In the genomic region with DNA sequence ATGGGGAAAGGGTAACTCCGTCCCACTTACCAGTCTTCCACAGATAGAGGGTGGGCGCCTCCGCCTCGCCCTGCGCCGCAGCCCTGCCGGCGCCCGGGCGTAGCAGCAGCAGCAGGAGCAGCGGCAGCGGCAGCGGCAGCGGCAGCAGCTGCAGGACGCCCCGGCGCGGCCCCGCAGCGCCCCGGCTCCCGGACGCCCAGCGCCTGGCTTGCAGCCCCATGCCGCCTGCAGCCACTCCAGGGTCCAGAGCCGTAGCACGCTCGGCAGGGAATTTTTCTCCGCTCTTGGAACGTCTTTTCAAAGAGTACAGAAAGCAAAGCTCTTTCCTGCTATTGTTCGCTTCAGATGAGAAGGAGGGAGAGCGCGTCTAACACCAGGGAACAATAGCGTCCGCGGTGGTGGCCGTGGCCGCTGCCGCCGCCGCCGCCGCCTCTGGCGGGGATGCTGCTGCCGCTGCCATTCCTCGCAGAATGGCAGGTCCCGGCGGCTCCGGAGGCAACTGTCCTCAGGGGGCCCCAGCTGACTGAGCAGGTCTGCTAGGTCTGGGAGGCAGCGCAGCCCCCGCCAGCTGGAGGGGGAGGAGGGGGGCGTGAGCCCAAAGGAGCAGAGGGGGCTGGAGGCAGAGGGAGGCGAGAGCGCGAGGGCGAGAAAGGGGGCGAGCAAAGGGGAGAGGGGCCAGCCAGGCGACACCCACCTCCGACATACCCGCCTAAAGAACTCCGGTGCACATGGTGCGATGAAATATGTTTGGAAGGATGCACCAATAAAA, we compare ENCODE assay signal across 8 cellular contexts.
A peak's percentile ranks its signal among the peaks of the same experiment; 100 is the strongest.
DNase-seq lines count a peak whose midpoint lies in the region; ATAC-seq and TF ChIP-seq lines count a peak whose summit lies in the region.

A gene with protein sequence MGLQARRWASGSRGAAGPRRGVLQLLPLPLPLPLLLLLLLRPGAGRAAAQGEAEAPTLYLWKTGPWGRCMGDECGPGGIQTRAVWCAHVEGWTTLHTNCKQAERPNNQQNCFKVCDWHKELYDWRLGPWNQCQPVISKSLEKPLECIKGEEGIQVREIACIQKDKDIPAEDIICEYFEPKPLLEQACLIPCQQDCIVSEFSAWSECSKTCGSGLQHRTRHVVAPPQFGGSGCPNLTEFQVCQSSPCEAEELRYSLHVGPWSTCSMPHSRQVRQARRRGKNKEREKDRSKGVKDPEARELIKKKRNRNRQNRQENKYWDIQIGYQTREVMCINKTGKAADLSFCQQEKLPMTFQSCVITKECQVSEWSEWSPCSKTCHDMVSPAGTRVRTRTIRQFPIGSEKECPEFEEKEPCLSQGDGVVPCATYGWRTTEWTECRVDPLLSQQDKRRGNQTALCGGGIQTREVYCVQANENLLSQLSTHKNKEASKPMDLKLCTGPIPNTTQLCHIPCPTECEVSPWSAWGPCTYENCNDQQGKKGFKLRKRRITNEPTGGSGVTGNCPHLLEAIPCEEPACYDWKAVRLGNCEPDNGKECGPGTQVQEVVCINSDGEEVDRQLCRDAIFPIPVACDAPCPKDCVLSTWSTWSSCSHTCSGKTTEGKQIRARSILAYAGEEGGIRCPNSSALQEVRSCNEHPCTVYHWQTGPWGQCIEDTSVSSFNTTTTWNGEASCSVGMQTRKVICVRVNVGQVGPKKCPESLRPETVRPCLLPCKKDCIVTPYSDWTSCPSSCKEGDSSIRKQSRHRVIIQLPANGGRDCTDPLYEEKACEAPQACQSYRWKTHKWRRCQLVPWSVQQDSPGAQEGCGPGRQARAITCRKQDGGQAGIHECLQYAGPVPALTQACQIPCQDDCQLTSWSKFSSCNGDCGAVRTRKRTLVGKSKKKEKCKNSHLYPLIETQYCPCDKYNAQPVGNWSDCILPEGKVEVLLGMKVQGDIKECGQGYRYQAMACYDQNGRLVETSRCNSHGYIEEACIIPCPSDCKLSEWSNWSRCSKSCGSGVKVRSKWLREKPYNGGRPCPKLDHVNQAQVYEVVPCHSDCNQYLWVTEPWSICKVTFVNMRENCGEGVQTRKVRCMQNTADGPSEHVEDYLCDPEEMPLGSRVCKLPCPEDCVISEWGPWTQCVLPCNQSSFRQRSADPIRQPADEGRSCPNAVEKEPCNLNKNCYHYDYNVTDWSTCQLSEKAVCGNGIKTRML (N-terminal part only) (minus strand): TSS at position 472 of the 769 bp plus-strand sequence. CDS start 252 bp downstream, at position 220.

- DNase-seq in NCI-H2081 (lab: John Stamatoyannopoulos, UW), result peak; percentile 7 to 9
- no peak for DNase-seq in NCI-H2081 treated with DMSO at 0.1 percent for 48 hours (lab: John Stamatoyannopoulos, UW)
- peak; percentile 50 for DNase-seq in NCI-H510A (lab: John Stamatoyannopoulos, UW)
- DNase-seq in astrocyte of the cerebellum (ENCODE audit: low read depth), result no peak
- DNase-seq in hippocampal formation (lab: John Stamatoyannopoulos, UW), result peak; percentile 49 to 50
- DNase-seq in putamen (ENCODE audit: low spot score), result peak; percentile 35
- DNase-seq in dedifferentiated amniotic fluid mesenchymal stem cell (ENCODE audit: extremely low spot score), result no peak

- TF ChIP-seq CTCF in astrocyte of the cerebellum (IDR thresholded peaks at IDR 0.05; ENCODE audit: low read depth, low read length, missing control alignments), result no peak

- in situ Hi-C loops in astrocyte of the cerebellum (cut with HindIII; ENCODE audit: low sequenced_read_pairs), result no loop called here

- ATAC-seq in HG02943 (IDR thresholded peaks at IDR 0.05; ENCODE audit: low read depth, unreplicated experiment), result peak; percentile 53

- H3K4me3 ChIP-seq in astrocyte of the cerebellum (ENCODE audit: low read depth, low read length), result peak within 1 kb of the TSS; percentile 59

Comparison
In these comparisons a context has a peak if more than half of its experiments do, and no peak if none do; other contexts are left out.
1. DNase-seq: peak in NCI-H2081 (2 of 2), NCI-H510A (single experiment), hippocampal formation (2 of 2) and putamen (single experiment); none in NCI-H2081 treated with DMSO at 0.1 percent for 48 hours (single experiment), astrocyte of the cerebellum (single experiment) and dedifferentiated amniotic fluid mesenchymal stem cell (single experiment).